1 cellular context compared by ENCODE assay signal in the genomic region with DNA sequence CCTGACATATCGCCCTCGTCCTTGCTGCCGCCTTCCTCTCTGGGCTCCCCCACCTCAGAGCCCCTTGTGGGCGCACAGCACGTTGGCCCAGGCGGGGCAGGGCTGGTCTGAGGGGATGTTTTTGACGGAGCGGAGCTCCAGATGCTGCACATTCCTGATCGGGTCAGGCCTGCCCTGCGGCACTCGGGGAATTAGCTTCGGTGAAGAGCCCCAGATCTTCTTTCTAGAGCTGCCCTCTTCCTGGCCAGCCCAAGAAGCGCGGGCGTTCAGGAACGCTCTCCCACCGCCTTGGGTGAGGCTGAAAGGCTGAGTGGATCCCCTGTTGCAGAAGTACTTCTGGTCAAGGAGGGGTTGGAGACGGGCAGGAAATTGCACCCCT.
TF ChIP-seq lines count a peak whose summit lies in the region.

No MANE protein-coding gene starts in this region.

TF ChIP-seq in GM23338, 12 proteins besides CTCF, POLR2A, EP300 and RAD21 (continued from another document):
- TF ChIP-seq EZH2phosphoT487 (IDR thresholded peaks at IDR 0.05; ENCODE audit: unreplicated experiment), result no peak
- TF ChIP-seq POLR2AphosphoS5 (IDR thresholded peaks at IDR 0.05; ENCODE audit: low read depth), result no peak
- no peak for TF ChIP-seq CREB1 (CRISPR knock-in tag; IDR thresholded peaks at IDR 0.05; ENCODE audit: low read depth)
- TF ChIP-seq ZNF331 (CRISPR knock-in tag; IDR thresholded peaks at IDR 0.05; ENCODE audit: low read depth), result no peak
- TF ChIP-seq EZH2 (IDR thresholded peaks at IDR 0.05; ENCODE audit: low read depth, unreplicated experiment), result no peak
- no peak for TF ChIP-seq ZNF114 (CRISPR knock-in tag; IDR thresholded peaks at IDR 0.05)
- TF ChIP-seq NANOG (IDR thresholded peaks at IDR 0.05; ENCODE audit: borderline replicate concordance), result no peak
- TF ChIP-seq, protein P1, sequence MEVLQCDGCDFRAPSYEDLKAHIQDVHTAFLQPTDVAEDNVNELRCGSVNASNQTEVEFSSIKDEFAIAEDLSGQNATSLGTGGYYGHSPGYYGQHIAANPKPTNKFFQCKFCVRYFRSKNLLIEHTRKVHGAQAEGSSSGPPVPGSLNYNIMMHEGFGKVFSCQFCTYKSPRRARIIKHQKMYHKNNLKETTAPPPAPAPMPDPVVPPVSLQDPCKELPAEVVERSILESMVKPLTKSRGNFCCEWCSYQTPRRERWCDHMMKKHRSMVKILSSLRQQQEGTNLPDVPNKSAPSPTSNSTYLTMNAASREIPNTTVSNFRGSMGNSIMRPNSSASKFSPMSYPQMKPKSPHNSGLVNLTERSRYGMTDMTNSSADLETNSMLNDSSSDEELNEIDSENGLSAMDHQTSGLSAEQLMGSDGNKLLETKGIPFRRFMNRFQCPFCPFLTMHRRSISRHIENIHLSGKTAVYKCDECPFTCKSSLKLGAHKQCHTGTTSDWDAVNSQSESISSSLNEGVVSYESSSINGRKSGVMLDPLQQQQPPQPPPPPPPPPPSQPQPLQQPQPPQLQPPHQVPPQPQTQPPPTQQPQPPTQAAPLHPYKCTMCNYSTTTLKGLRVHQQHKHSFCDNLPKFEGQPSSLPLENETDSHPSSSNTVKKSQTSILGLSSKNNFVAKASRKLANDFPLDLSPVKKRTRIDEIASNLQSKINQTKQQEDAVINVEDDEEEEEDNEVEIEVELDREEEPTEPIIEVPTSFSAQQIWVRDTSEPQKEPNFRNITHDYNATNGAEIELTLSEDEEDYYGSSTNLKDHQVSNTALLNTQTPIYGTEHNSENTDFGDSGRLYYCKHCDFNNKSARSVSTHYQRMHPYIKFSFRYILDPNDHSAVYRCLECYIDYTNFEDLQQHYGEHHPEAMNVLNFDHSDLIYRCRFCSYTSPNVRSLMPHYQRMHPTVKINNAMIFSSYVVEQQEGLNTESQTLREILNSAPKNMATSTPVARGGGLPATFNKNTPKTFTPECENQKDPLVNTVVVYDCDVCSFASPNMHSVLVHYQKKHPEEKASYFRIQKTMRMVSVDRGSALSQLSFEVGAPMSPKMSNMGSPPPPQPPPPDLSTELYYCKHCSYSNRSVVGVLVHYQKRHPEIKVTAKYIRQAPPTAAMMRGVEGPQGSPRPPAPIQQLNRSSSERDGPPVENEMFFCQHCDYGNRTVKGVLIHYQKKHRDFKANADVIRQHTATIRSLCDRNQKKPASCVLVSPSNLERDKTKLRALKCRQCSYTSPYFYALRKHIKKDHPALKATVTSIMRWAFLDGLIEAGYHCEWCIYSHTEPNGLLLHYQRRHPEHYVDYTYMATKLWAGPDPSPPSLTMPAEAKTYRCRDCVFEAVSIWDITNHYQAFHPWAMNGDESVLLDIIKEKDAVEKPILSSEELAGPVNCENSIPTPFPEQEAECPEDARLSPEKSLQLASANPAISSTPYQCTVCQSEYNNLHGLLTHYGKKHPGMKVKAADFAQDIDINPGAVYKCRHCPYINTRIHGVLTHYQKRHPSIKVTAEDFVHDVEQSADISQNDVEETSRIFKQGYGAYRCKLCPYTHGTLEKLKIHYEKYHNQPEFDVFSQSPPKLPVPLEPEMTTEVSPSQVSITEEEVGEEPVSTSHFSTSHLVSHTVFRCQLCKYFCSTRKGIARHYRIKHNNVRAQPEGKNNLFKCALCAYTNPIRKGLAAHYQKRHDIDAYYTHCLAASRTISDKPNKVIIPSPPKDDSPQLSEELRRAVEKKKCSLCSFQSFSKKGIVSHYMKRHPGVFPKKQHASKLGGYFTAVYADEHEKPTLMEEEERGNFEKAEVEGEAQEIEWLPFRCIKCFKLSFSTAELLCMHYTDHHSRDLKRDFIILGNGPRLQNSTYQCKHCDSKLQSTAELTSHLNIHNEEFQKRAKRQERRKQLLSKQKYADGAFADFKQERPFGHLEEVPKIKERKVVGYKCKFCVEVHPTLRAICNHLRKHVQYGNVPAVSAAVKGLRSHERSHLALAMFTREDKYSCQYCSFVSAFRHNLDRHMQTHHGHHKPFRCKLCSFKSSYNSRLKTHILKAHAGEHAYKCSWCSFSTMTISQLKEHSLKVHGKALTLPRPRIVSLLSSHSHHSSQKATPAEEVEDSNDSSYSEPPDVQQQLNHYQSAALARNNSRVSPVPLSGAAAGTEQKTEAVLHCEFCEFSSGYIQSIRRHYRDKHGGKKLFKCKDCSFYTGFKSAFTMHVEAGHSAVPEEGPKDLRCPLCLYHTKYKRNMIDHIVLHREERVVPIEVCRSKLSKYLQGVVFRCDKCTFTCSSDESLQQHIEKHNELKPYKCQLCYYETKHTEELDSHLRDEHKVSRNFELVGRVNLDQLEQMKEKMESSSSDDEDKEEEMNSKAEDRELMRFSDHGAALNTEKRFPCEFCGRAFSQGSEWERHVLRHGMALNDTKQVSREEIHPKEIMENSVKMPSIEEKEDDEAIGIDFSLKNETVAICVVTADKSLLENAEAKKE (CRISPR knock-in tag; IDR thresholded peaks at IDR 0.05), result no peak
- TF ChIP-seq, protein P2, sequence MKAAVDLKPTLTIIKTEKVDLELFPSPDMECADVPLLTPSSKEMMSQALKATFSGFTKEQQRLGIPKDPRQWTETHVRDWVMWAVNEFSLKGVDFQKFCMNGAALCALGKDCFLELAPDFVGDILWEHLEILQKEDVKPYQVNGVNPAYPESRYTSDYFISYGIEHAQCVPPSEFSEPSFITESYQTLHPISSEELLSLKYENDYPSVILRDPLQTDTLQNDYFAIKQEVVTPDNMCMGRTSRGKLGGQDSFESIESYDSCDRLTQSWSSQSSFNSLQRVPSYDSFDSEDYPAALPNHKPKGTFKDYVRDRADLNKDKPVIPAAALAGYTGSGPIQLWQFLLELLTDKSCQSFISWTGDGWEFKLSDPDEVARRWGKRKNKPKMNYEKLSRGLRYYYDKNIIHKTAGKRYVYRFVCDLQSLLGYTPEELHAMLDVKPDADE (IDR thresholded peaks at IDR 0.05), result no peak
TF ChIP-seq in GM23338: peak in this region for 0.
